ENCODE assay signal across 30 cellular contexts in genomic region chr2:125169022-125169763, GRCh38.
DNase-seq lines count a peak whose midpoint lies in the region; ATAC-seq and TF ChIP-seq lines count a peak whose summit lies in the region.
"Had no signal": no experiment of that assay in that cellular context is flagged by ENCODE, and none has a peak within 500 bp of the region (broad histone marks: within the 10 kb centered on the region; RNA-seq: fewer than 3 reads in every experiment).

No MANE protein-coding gene starts in this region.

- H3K9ac ChIP-seq in smooth muscle cell (ENCODE audit: low read depth): peak overlapping the region; percentile 38

- H3K36me3 ChIP-seq in smooth muscle cell (ENCODE audit: low read depth): no peaks in the 10 kb centered on the region
- H3K36me3 ChIP-seq: neutrophil, sigmoid colon, thoracic aorta had no signal

- no peak for TF ChIP-seq CTCF in smooth muscle cell (IDR thresholded peaks at IDR 0.05; ENCODE audit: borderline replicate concordance, insufficient read depth, poor library complexity, severe bottlenecking)

- no peak overlapping the region for H2AFZ ChIP-seq in smooth muscle cell (ENCODE audit: low read depth)

- 47% methylated on average over 6 of the region's 6 CpGs for WGBS in smooth muscle cell (ENCODE audit: low lambda C conversion rate)

- no peaks in the 10 kb centered on the region for H3K27me3 ChIP-seq in smooth muscle cell (ENCODE audit: low read depth)
- H3K27me3 ChIP-seq: neutrophil, sigmoid colon had no signal

- peaks cover 4% of the 10 kb centered on the region for H3F3A ChIP-seq in smooth muscle cell (ENCODE audit: low read depth)

- H3K9me3 ChIP-seq in smooth muscle cell (replicated peaks; ENCODE audit: low read depth): no peaks in the 10 kb centered on the region
- H3K9me3 ChIP-seq: neutrophil, psoas muscle, sigmoid colon, thoracic aorta had no signal

- H4K20me1 ChIP-seq in smooth muscle cell (ENCODE audit: low read depth): no peaks in the 10 kb centered on the region

- no peaks in the 10 kb centered on the region for H3K4me1 ChIP-seq in smooth muscle cell (ENCODE audit: low read depth)
- H3K4me1 ChIP-seq: psoas muscle, sigmoid colon had no signal

- H3K79me2 ChIP-seq in smooth muscle cell (ENCODE audit: low read depth): no peaks in the 10 kb centered on the region

- peak overlapping the region; percentile 54 for H3K4me2 ChIP-seq in smooth muscle cell

- H3K4me3 ChIP-seq in smooth muscle cell: no peak overlapping the region
- H3K4me3 ChIP-seq: psoas muscle, sigmoid colon, thoracic aorta had no signal

- DNase-seq in HS-5 (ENCODE audit: low read depth) (peak; percentile 76), SW480 (ENCODE audit: low spot score) (peak; percentile 34), epithelial cell of prostate (ENCODE audit: low read depth, low spot score) (no peak), smooth muscle cell (lab: John Stamatoyannopoulos, UW; ENCODE audit: unreplicated experiment) (no peak), HuH-7 (ENCODE audit: low spot score) (no peak), middle frontal gyrus (ENCODE audit: extremely low spot score, low spot score) (no peak)
- DNase-seq: activated B cell treated with CpG ODN at 0.5 μM for 24 hours; activated CD4-positive, alpha-beta T cell treated with anti-CD3 and anti-CD28 coated beads, Interleukin-2, amount 50 U/mL, for 1 hour; activated CD8-positive, alpha-beta memory T cell treated with anti-CD3 and anti-CD28 coated beads, Interleukin-2, amount 10 ng/mL, durations not matched to agents 7 days and 5 days; activated naive CD4-positive, alpha-beta T cell; activated T-cell treated with anti-CD3 and anti-CD28 coated beads, Interleukin-2, amount 50 U/mL, for 72 hours; DND-41; effector CD4-positive, alpha-beta T cell; GOT3; hypothalamus; KG1; NCI-H1417 treated with DMSO at 0.1 percent for 48 hours; NCI-H446; NCI-H82; psoas muscle; Right ventricle myocardium superior; sigmoid colon; stimulated activated naive CD8-positive, alpha-beta T cell treated with anti-CD3 and anti-CD28 coated beads, Interleukin-15, Interleukin-2, amounts not matched to agents 100 U/mL and 50 U/mL, for 24 hours; SW 1271; T1000 had no signal

- no peak for ATAC-seq in GM21786 (IDR thresholded peaks at IDR 0.05; ENCODE audit: unreplicated experiment)
- ATAC-seq in HG03025 (IDR thresholded peaks at IDR 0.05; ENCODE audit: low FRiP score, unreplicated experiment): no peak
- ATAC-seq: activated CD8-positive, alpha-beta memory T cell treated with anti-CD3 and anti-CD28 coated beads, Interleukin-2, amount 10 ng/mL, durations not matched to agents 7 days and 5 days; activated T-cell treated with anti-CD3 and anti-CD28 coated beads, Interleukin-2, amount 50 U/mL, for 72 hours; left lobe of liver; psoas muscle; stimulated activated naive CD8-positive, alpha-beta T cell treated with anti-CD3 and anti-CD28 coated beads, Interleukin-15, Interleukin-2, amounts not matched to agents 100 U/mL and 50 U/mL, for 24 hours had no signal

- H3K27ac ChIP-seq in epithelial cell of prostate: peak overlapping the region; percentile 50
- peak overlapping the region; percentile 80 for H3K27ac ChIP-seq in smooth muscle cell (ENCODE audit: low read depth)
- H3K27ac ChIP-seq: neutrophil, psoas muscle, sigmoid colon, thoracic aorta had no signal

Comparison
In these comparisons a context has a peak if more than half of its experiments do, and no peak if none do; other contexts are left out.
1. DNase-seq: peak in HS-5 (single experiment) and SW480 (single experiment); none in epithelial cell of prostate (single experiment), smooth muscle cell (single experiment), HuH-7 (single experiment) and middle frontal gyrus (single experiment).